Comparison of ENCODE assay signal across 8 cellular contexts in genomic region chr6:5866547-5867051, GRCh38.
DNase-seq lines count a peak whose midpoint lies in the region; ATAC-seq and TF ChIP-seq lines count a peak whose summit lies in the region.

No MANE protein-coding gene starts in this region.

- no peaks in the 10 kb centered on the region for H4K20me1 ChIP-seq in BLaER1

- H3K27ac Mint-ChIP-seq in activated CD4-positive, alpha-beta memory T cell treated with anti-CD3 and anti-CD28 coated beads for 36 hours, result peak overlapping the region; percentile 79
- no peak overlapping the region for H3K27ac Mint-ChIP-seq in stimulated activated memory B cell treated with anti-CD40 and anti-IgM and Interleukin-4, amounts not matched to agents 10 μg/mL and 1 μg/mL and 100 μg/mL, for 72 hours

- CTCF ChIA-PET in activated CD4-positive, alpha-beta memory T cell treated with anti-CD3 and anti-CD28 coated beads for 36 hours (lab: Charles Lee), result no interaction called here

- no peaks in the 10 kb centered on the region for H3K27me3 Mint-ChIP-seq in activated CD4-positive, alpha-beta memory T cell treated with anti-CD3 and anti-CD28 coated beads for 36 hours
- H3K27me3 Mint-ChIP-seq in stimulated activated memory B cell treated with anti-CD40 and anti-IgM and Interleukin-4, amounts not matched to agents 10 μg/mL and 1 μg/mL and 100 μg/mL, for 72 hours, result no peaks in the 10 kb centered on the region

- TF ChIP-seq CTCF in LNCaP clone FGC (IDR thresholded peaks at IDR 0.05; ENCODE audit: control insufficient read depth, extremely low read depth, insufficient read depth), result no peak
- TF ChIP-seq CTCF in thoracic aorta (IDR thresholded peaks at IDR 0.05), result no peak
- no peak for TF ChIP-seq CTCF in lower leg skin (IDR thresholded peaks at IDR 0.05)

- peaks cover 20% of the 10 kb centered on the region for H3K9me3 ChIP-seq in BLaER1
- peaks cover 3% of the 10 kb centered on the region for H3K9me3 ChIP-seq in thoracic aorta

- ATAC-seq in thoracic aorta (ENCODE audit: insufficient number of reproducible peaks, low FRiP score, low read depth), result no peak
- ATAC-seq in stimulated activated memory B cell treated with anti-CD40 and anti-IgM and Interleukin-4, amounts not matched to agents 10 μg/mL and 1 μg/mL and 100 μg/mL, for 72 hours, result no peak
- ATAC-seq in HG03135 (IDR thresholded peaks at IDR 0.05; ENCODE audit: unreplicated experiment), result no peak

- H3K36me3 ChIP-seq in BLaER1, result no peaks in the 10 kb centered on the region
- H3K36me3 ChIP-seq in thoracic aorta, result no peaks in the 10 kb centered on the region

- no peak for TF ChIP-seq POLR2A in lower leg skin (IDR thresholded peaks at IDR 0.05)

- intact Hi-C loops in activated CD4-positive, alpha-beta memory T cell treated with anti-CD3 and anti-CD28 coated beads for 36 hours (cut with micrococcal nuclease), result loop anchor here (1.0 to 10.0 kb wide), 2 partner anchors 15 to 648 kb away; no protein-coding TSS in a partner anchor
- intact Hi-C loops in lower leg skin (cut with DNase I; ENCODE audit: low total_unique reads), result no loop called here

- H3K4me3 Mint-ChIP-seq in activated CD4-positive, alpha-beta memory T cell treated with anti-CD3 and anti-CD28 coated beads for 36 hours, result peak overlapping the region; percentile 73
- H3K4me3 Mint-ChIP-seq in stimulated activated memory B cell treated with anti-CD40 and anti-IgM and Interleukin-4, amounts not matched to agents 10 μg/mL and 1 μg/mL and 100 μg/mL, for 72 hours, result no peak overlapping the region

- H3K27me3 ChIP-seq in BLaER1 (no peaks in the 10 kb centered on the region), thoracic aorta (replicated peaks; ENCODE audit: insufficient read depth) (no peaks in the 10 kb centered on the region)

- H3K9me3 Mint-ChIP-seq in activated CD4-positive, alpha-beta memory T cell treated with anti-CD3 and anti-CD28 coated beads for 36 hours, result peaks cover 12% of the 10 kb centered on the region
- peaks cover 11% of the 10 kb centered on the region for H3K9me3 Mint-ChIP-seq in stimulated activated memory B cell treated with anti-CD40 and anti-IgM and Interleukin-4, amounts not matched to agents 10 μg/mL and 1 μg/mL and 100 μg/mL, for 72 hours

- WGBS in lower leg skin, 2 donors, result 30 to 31% methylated on average over 4 of the region's 4 CpGs

- peaks cover 9% of the 10 kb centered on the region for H3K36me3 Mint-ChIP-seq in activated CD4-positive, alpha-beta memory T cell treated with anti-CD3 and anti-CD28 coated beads for 36 hours
- no peaks in the 10 kb centered on the region for H3K36me3 Mint-ChIP-seq in stimulated activated memory B cell treated with anti-CD40 and anti-IgM and Interleukin-4, amounts not matched to agents 10 μg/mL and 1 μg/mL and 100 μg/mL, for 72 hours

- POLR2A ChIA-PET in activated CD4-positive, alpha-beta memory T cell treated with anti-CD3 and anti-CD28 coated beads for 36 hours (lab: Charles Lee), result no interaction called here

- DNase-seq in LNCaP clone FGC (ENCODE audit: low read depth) (peak; percentile 73), iris pigment epithelial cell (ENCODE audit: low read depth) (peak; percentile 67), thoracic aorta (ENCODE audit: low spot score) (no peak), lower leg skin (ENCODE audit: low spot score in 2 of 2) (no peak)
- DNase-seq in activated CD4-positive, alpha-beta memory T cell treated with anti-CD3 and anti-CD28 coated beads for 36 hours, result peak; percentile 44

- peak overlapping the region; percentile 9; the same call in 1 of the 2 replicates for H3K4me3 ChIP-seq in BLaER1
- peak overlapping the region; percentile 33 for H3K4me3 ChIP-seq in LNCaP clone FGC (ENCODE audit: low read depth, low read length)
- H3K4me3 ChIP-seq in thoracic aorta, result peak overlapping the region; percentile 42
- H3K4me3 ChIP-seq in lower leg skin (ENCODE audit: low read depth, poor library complexity, severe bottlenecking), result no peak overlapping the region

- peaks cover 49% of the 10 kb centered on the region for H3K4me1 Mint-ChIP-seq in activated CD4-positive, alpha-beta memory T cell treated with anti-CD3 and anti-CD28 coated beads for 36 hours (ENCODE audit: low read depth)
- H3K4me1 Mint-ChIP-seq in stimulated activated memory B cell treated with anti-CD40 and anti-IgM and Interleukin-4, amounts not matched to agents 10 μg/mL and 1 μg/mL and 100 μg/mL, for 72 hours, result peaks cover 20% of the 10 kb centered on the region

- peaks cover 29% of the 10 kb centered on the region for H3K4me1 ChIP-seq in BLaER1
- no peaks in the 10 kb centered on the region for H3K4me1 ChIP-seq in thoracic aorta (ENCODE audit: control insufficient read depth in 1 of 2, low read depth in 2 of 2)

- peak overlapping the region; percentile 51 for H3K4me2 ChIP-seq in BLaER1

- H3K27ac ChIP-seq in BLaER1 (peak overlapping the region; percentile 33; the same call in 1 of the 2 replicates), thoracic aorta (no peak overlapping the region)

- no peak overlapping the region for H3K9ac ChIP-seq in BLaER1

Comparison
In these comparisons a context has a peak if more than half of its experiments do, and no peak if none do; other contexts are left out.
1. DNase-seq: peak in LNCaP clone FGC (single experiment), activated CD4-positive, alpha-beta memory T cell treated with anti-CD3 and anti-CD28 coated beads for 36 hours (single experiment) and iris pigment epithelial cell (single experiment); none in thoracic aorta (single experiment) and lower leg skin (0 of 2).